1 cellular context compared by ENCODE assay signal in genomic region chr19:49113762-49114629, GRCh38.
TF ChIP-seq lines count a peak whose summit lies in the region.

A gene with protein sequence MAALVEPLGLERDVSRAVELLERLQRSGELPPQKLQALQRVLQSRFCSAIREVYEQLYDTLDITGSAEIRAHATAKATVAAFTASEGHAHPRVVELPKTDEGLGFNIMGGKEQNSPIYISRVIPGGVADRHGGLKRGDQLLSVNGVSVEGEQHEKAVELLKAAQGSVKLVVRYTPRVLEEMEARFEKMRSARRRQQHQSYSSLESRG (plus strand): TSS chr19:49114370. CDS start chr19:49114405, 35 bp downstream.

TF ChIP-seq in K562, 482 proteins besides CTCF, POLR2A, EP300 and RAD21 (continued from another document and continues in another):
- TF ChIP-seq, protein P1, sequence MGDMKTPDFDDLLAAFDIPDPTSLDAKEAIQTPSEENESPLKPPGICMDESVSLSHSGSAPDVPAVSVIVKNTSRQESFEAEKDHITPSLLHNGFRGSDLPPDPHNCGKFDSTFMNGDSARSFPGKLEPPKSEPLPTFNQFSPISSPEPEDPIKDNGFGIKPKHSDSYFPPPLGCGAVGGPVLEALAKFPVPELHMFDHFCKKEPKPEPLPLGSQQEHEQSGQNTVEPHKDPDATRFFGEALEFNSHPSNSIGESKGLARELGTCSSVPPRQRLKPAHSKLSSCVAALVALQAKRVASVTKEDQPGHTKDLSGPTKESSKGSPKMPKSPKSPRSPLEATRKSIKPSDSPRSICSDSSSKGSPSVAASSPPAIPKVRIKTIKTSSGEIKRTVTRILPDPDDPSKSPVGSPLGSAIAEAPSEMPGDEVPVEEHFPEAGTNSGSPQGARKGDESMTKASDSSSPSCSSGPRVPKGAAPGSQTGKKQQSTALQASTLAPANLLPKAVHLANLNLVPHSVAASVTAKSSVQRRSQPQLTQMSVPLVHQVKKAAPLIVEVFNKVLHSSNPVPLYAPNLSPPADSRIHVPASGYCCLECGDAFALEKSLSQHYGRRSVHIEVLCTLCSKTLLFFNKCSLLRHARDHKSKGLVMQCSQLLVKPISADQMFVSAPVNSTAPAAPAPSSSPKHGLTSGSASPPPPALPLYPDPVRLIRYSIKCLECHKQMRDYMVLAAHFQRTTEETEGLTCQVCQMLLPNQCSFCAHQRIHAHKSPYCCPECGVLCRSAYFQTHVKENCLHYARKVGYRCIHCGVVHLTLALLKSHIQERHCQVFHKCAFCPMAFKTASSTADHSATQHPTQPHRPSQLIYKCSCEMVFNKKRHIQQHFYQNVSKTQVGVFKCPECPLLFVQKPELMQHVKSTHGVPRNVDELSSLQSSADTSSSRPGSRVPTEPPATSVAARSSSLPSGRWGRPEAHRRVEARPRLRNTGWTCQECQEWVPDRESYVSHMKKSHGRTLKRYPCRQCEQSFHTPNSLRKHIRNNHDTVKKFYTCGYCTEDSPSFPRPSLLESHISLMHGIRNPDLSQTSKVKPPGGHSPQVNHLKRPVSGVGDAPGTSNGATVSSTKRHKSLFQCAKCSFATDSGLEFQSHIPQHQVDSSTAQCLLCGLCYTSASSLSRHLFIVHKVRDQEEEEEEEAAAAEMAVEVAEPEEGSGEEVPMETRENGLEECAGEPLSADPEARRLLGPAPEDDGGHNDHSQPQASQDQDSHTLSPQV (IDR thresholded peaks at IDR 0.05) = peak; percentile 87
- TF ChIP-seq HDAC6 (IDR thresholded peaks at IDR 0.05; ENCODE audit: low read depth, low read length) (no peak), NCOR1 (IDR thresholded peaks at IDR 0.05) (no peak), ZNF431 (CRISPR knock-in tag; IDR thresholded peaks at IDR 0.05) (no peak), KAT7 (CRISPR knock-in tag; IDR thresholded peaks at IDR 0.05; ENCODE audit: borderline replicate concordance) (peak; percentile 74; the same call in 1 of the 2 replicates), ELF1 (tag; IDR thresholded peaks at IDR 0.05) (no peak), CCAR2 (IDR thresholded peaks at IDR 0.05; ENCODE audit: low read depth, low read length) (no peak), CC2D1A (IDR thresholded peaks at IDR 0.05) (no peak), KLF13 (tag; IDR thresholded peaks at IDR 0.05; ENCODE audit: borderline replicate concordance, low read depth) (peak; percentile 64; the same call in 1 of the 2 replicates), HLTF (IDR thresholded peaks at IDR 0.05) (no peak), KAT8 (IDR thresholded peaks at IDR 0.05; ENCODE audit: low read depth) (no peak), RFX5 (IDR thresholded peaks at IDR 0.05; ENCODE audit: low read depth, low read length) (no peak), ZBED1 (IDR thresholded peaks at IDR 0.05) (no peak), BCLAF1 (IDR thresholded peaks at IDR 0.05; ENCODE audit: borderline replicate concordance in 1 of 2, control insufficient read depth in 1 of 2, low read depth in 2 of 2, low read length in 1 of 2) (no peak), MAX (CRISPR knock-in tag; IDR thresholded peaks at IDR 0.05) (peak; percentile 87), POLR2G (IDR thresholded peaks at IDR 0.05; ENCODE audit: low read depth, low read length) (peak; percentile 74), NFIX (CRISPR knock-in tag; IDR thresholded peaks at IDR 0.05; ENCODE audit: low read depth) (no peak), CUX1 (CRISPR knock-in tag; IDR thresholded peaks at IDR 0.05) (no peak), KAT2B (IDR thresholded peaks at IDR 0.05; ENCODE audit: low read depth, low read length) (no peak), ZNF232 (CRISPR knock-in tag; IDR thresholded peaks at IDR 0.05) (no peak), TCF7L2 (IDR thresholded peaks at IDR 0.05; ENCODE audit: low read depth, low read length) (no peak), SP1 (CRISPR knock-in tag; IDR thresholded peaks at IDR 0.05) (peak; percentile 77), MNT (conservative IDR thresholded peaks at IDR 0.05) (peak; percentile 62 to 70; a peak in 3 of 4 replicates), BCOR (IDR thresholded peaks at IDR 0.05) (peak; percentile 50; the same call in 1 of the 2 replicates), HBP1 (CRISPR knock-in tag; IDR thresholded peaks at IDR 0.05) (peak; percentile 31; the same call in 1 of the 2 replicates), CREM (IDR thresholded peaks at IDR 0.05; ENCODE audit: low read depth) (no peak; the same call in 1 of the 2 replicates), RCOR1 (IDR thresholded peaks at IDR 0.05; ENCODE audit: borderline replicate concordance in 1 of 2, low read depth in 2 of 2, low read length in 2 of 2) (peak in 1 of 2 experiments; percentile 17; a peak in 1 of 4 replicates), MAFF (IDR thresholded peaks at IDR 0.05; ENCODE audit: low read length) (no peak), ZFP30 (CRISPR knock-in tag; IDR thresholded peaks at IDR 0.05; ENCODE audit: borderline replicate concordance) (no peak), ZNF586 (CRISPR knock-in tag; conservative IDR thresholded peaks at IDR 0.05) (no peak), ZNF140 (CRISPR knock-in tag; IDR thresholded peaks at IDR 0.05) (no peak)
- TF ChIP-seq, protein P2, sequence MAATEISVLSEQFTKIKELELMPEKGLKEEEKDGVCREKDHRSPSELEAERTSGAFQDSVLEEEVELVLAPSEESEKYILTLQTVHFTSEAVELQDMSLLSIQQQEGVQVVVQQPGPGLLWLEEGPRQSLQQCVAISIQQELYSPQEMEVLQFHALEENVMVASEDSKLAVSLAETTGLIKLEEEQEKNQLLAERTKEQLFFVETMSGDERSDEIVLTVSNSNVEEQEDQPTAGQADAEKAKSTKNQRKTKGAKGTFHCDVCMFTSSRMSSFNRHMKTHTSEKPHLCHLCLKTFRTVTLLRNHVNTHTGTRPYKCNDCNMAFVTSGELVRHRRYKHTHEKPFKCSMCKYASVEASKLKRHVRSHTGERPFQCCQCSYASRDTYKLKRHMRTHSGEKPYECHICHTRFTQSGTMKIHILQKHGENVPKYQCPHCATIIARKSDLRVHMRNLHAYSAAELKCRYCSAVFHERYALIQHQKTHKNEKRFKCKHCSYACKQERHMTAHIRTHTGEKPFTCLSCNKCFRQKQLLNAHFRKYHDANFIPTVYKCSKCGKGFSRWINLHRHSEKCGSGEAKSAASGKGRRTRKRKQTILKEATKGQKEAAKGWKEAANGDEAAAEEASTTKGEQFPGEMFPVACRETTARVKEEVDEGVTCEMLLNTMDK (IDR thresholded peaks at IDR 0.05; ENCODE audit: borderline replicate concordance, insufficient read depth, low read depth, low read length, poor library complexity, severe bottlenecking) = peak; percentile 85
- TF ChIP-seq, protein P3, sequence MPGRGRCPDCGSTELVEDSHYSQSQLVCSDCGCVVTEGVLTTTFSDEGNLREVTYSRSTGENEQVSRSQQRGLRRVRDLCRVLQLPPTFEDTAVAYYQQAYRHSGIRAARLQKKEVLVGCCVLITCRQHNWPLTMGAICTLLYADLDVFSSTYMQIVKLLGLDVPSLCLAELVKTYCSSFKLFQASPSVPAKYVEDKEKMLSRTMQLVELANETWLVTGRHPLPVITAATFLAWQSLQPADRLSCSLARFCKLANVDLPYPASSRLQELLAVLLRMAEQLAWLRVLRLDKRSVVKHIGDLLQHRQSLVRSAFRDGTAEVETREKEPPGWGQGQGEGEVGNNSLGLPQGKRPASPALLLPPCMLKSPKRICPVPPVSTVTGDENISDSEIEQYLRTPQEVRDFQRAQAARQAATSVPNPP (IDR thresholded peaks at IDR 0.05; ENCODE audit: borderline replicate concordance, insufficient read depth, insufficient read length) = no peak
- TF ChIP-seq, protein P4, sequence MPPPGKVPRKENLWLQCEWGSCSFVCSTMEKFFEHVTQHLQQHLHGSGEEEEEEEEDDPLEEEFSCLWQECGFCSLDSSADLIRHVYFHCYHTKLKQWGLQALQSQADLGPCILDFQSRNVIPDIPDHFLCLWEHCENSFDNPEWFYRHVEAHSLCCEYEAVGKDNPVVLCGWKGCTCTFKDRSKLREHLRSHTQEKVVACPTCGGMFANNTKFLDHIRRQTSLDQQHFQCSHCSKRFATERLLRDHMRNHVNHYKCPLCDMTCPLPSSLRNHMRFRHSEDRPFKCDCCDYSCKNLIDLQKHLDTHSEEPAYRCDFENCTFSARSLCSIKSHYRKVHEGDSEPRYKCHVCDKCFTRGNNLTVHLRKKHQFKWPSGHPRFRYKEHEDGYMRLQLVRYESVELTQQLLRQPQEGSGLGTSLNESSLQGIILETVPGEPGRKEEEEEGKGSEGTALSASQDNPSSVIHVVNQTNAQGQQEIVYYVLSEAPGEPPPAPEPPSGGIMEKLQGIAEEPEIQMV (tag; conservative IDR thresholded peaks at IDR 0.05; ENCODE audit: low read depth) = no peak
- TF ChIP-seq, protein P5, sequence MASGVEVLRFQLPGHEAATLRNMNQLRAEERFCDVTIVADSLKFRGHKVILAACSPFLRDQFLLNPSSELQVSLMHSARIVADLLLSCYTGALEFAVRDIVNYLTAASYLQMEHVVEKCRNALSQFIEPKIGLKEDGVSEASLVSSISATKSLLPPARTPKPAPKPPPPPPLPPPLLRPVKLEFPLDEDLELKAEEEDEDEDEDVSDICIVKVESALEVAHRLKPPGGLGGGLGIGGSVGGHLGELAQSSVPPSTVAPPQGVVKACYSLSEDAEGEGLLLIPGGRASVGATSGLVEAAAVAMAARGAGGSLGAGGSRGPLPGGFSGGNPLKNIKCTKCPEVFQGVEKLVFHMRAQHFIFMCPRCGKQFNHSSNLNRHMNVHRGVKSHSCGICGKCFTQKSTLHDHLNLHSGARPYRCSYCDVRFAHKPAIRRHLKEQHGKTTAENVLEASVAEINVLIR (CRISPR knock-in tag; IDR thresholded peaks at IDR 0.05) = peak; percentile 13; the same call in 1 of the 2 replicates
